17 cellular contexts compared by ENCODE assay signal in genomic region chr2:73972846-73973245, GRCh38. TPM values are rescaled to one million over a fixed set of nuclear protein-coding genes. Genes with fewer than 3 reads are reported as not detected.
DNase-seq lines count a peak whose midpoint lies in the region; ATAC-seq and TF ChIP-seq lines count a peak whose summit lies in the region.
"Had no signal": no experiment of that assay in that cellular context is flagged by ENCODE, and none has a peak within 500 bp of the region (broad histone marks: within the 10 kb centered on the region; RNA-seq: fewer than 3 reads in every experiment).

No MANE protein-coding gene starts in this region.

- peak overlapping the region; percentile 19 for H3K27ac Mint-ChIP-seq in activated CD8-positive, alpha-beta T cell treated with anti-CD3 and anti-CD28 coated beads, Interleukin-2, amount 10 ng/mL, durations not matched to agents 7 days and 5 days
- H3K27ac Mint-ChIP-seq in activated CD8-positive, alpha-beta T cell treated with anti-CD3 and anti-CD28 coated beads for 36 hours = no peak overlapping the region
- H3K27ac Mint-ChIP-seq in T-cell = peak overlapping the region; percentile 73 to 75
- H3K27ac Mint-ChIP-seq: effector memory CD8-positive, alpha-beta T cell had no signal

- POLR2A ChIA-PET in activated CD8-positive, alpha-beta T cell treated with anti-CD3 and anti-CD28 coated beads, Interleukin-2, amount 10 ng/mL, durations not matched to agents 7 days and 5 days (lab: Charles Lee) = interaction anchor here (3.5 kb wide), 1 partner anchor 14 kb away, joined by 27 read pairs; the partner anchor contains the start of gene TET3
- POLR2A ChIA-PET in activated CD8-positive, alpha-beta T cell treated with anti-CD3 and anti-CD28 coated beads for 36 hours (lab: Charles Lee) = no interaction called here
- POLR2A ChIA-PET in T-cell (lab: Charles Lee) = interaction anchor here in 1 of 2 donors (0.6 kb wide), 2 partner anchors 29 to 34 kb away, joined by 3 read pairs; no protein-coding TSS in a partner anchor

- DNase-seq in activated CD8-positive, alpha-beta T cell treated with anti-CD3 and anti-CD28 coated beads, Interleukin-2, amount 10 ng/mL, durations not matched to agents 7 days and 5 days = no peak
- DNase-seq in activated CD8-positive, alpha-beta T cell treated with anti-CD3 and anti-CD28 coated beads for 36 hours = no peak
- no peak for DNase-seq in T-cell
- DNase-seq in NCI-H510A treated with DMSO at 0.1 percent for 48 hours (lab: John Stamatoyannopoulos, UW) = no peak
- no peak for DNase-seq in ACHN
- DNase-seq: activated naive CD4-positive, alpha-beta T cell; brain microvascular endothelial cell; effector memory CD8-positive, alpha-beta T cell; foreskin melanocyte; Peyer's patch; psoas muscle; stimulated activated CD4-positive, alpha-beta T cell treated with anti-CD3 and anti-CD28 coated beads, Interleukin-15, amount 100 ng/mL, for 24 hours; T-helper 9 cell; testis had no signal

- intact Hi-C loops in activated CD8-positive, alpha-beta T cell treated with anti-CD3 and anti-CD28 coated beads for 36 hours (cut with micrococcal nuclease) = no loop called here

- TF ChIP-seq CTCF in activated CD8-positive, alpha-beta T cell treated with anti-CD3 and anti-CD28 coated beads for 36 hours (IDR thresholded peaks at IDR 0.05) = no peak

- CTCF ChIA-PET in activated CD8-positive, alpha-beta T cell treated with anti-CD3 and anti-CD28 coated beads, Interleukin-2, amount 10 ng/mL, durations not matched to agents 7 days and 5 days (lab: Charles Lee) = interaction anchor here (0.9 kb wide), 1 partner anchor 65 kb away, joined by 3 read pairs; no protein-coding TSS in a partner anchor
- CTCF ChIA-PET in activated CD8-positive, alpha-beta T cell treated with anti-CD3 and anti-CD28 coated beads for 36 hours (lab: Charles Lee) = interaction anchor here (1.0 kb wide), 1 partner anchor 15 kb away, joined by 4 read pairs; no protein-coding TSS in a partner anchor
- CTCF ChIA-PET in T-cell (lab: Charles Lee) = no interaction called here

- no peaks in the 10 kb centered on the region for H3K9me3 Mint-ChIP-seq in activated CD8-positive, alpha-beta T cell treated with anti-CD3 and anti-CD28 coated beads, Interleukin-2, amount 10 ng/mL, durations not matched to agents 7 days and 5 days (ENCODE audit: insufficient read depth)
- H3K9me3 Mint-ChIP-seq in activated CD8-positive, alpha-beta T cell treated with anti-CD3 and anti-CD28 coated beads for 36 hours = no peaks in the 10 kb centered on the region
- H3K9me3 Mint-ChIP-seq in T-cell = no peaks in the 10 kb centered on the region
- H3K9me3 Mint-ChIP-seq: effector memory CD8-positive, alpha-beta T cell had no signal

- no peaks in the 10 kb centered on the region for H3K36me3 ChIP-seq in KOPT-K1 (ENCODE audit: insufficient read depth, low read length)
- H3K36me3 ChIP-seq: brain microvascular endothelial cell, Peyer's patch had no signal

- peak overlapping the region; percentile 26 for H3K27ac ChIP-seq in KOPT-K1 (ENCODE audit: low read depth, low read length, poor library complexity, severe bottlenecking)
- H3K27ac ChIP-seq: brain microvascular endothelial cell, Peyer's patch, psoas muscle, testis had no signal

- no peaks in the 10 kb centered on the region for H3K9me3 ChIP-seq in KOPT-K1 (ENCODE audit: insufficient read depth, low read length, poor library complexity, severe bottlenecking)
- H3K9me3 ChIP-seq: Peyer's patch, psoas muscle, testis had no signal

- in situ Hi-C loops in ACHN (cut with HindIII; ENCODE audit: low pct_ligation_motif_present, low pct_unique_long_range_greater_than_20kb, low sequenced_read_pairs) = no loop called here

- H3K4me3 Mint-ChIP-seq in activated CD8-positive, alpha-beta T cell treated with anti-CD3 and anti-CD28 coated beads, Interleukin-2, amount 10 ng/mL, durations not matched to agents 7 days and 5 days = no peak overlapping the region
- H3K4me3 Mint-ChIP-seq in activated CD8-positive, alpha-beta T cell treated with anti-CD3 and anti-CD28 coated beads for 36 hours = no peak overlapping the region
- H3K4me3 Mint-ChIP-seq in T-cell = peak overlapping the region in 1 of 3 donors; percentile 16
- H3K4me3 Mint-ChIP-seq: effector memory CD8-positive, alpha-beta T cell had no signal

- H3K36me3 Mint-ChIP-seq in activated CD8-positive, alpha-beta T cell treated with anti-CD3 and anti-CD28 coated beads, Interleukin-2, amount 10 ng/mL, durations not matched to agents 7 days and 5 days (ENCODE audit: low read depth) = no peaks in the 10 kb centered on the region
- no peaks in the 10 kb centered on the region for H3K36me3 Mint-ChIP-seq in activated CD8-positive, alpha-beta T cell treated with anti-CD3 and anti-CD28 coated beads for 36 hours (ENCODE audit: low read depth)
- no peaks in the 10 kb centered on the region for H3K36me3 Mint-ChIP-seq in T-cell

- H3K27me3 Mint-ChIP-seq in activated CD8-positive, alpha-beta T cell treated with anti-CD3 and anti-CD28 coated beads, Interleukin-2, amount 10 ng/mL, durations not matched to agents 7 days and 5 days (ENCODE audit: low read depth) = no peaks in the 10 kb centered on the region
- H3K27me3 Mint-ChIP-seq in activated CD8-positive, alpha-beta T cell treated with anti-CD3 and anti-CD28 coated beads for 36 hours = no peaks in the 10 kb centered on the region
- no peaks in the 10 kb centered on the region for H3K27me3 Mint-ChIP-seq in T-cell
- H3K27me3 Mint-ChIP-seq: effector memory CD8-positive, alpha-beta T cell had no signal

- ATAC-seq in activated CD8-positive, alpha-beta T cell treated with anti-CD3 and anti-CD28 coated beads, Interleukin-2, amount 10 ng/mL, durations not matched to agents 7 days and 5 days = no peak
- ATAC-seq in activated CD8-positive, alpha-beta T cell treated with anti-CD3 and anti-CD28 coated beads for 36 hours = no peak
- ATAC-seq in T-cell (replicated peaks in 1 of 4) (no peak), HG03520 (IDR thresholded peaks at IDR 0.05; ENCODE audit: unreplicated experiment) (no peak), SK-N-SH treated with all-trans-retinoic acid at 6 μM for 48 hours (no peak)
- ATAC-seq: effector memory CD8-positive, alpha-beta T cell; psoas muscle had no signal

- peaks cover 69% of the 10 kb centered on the region for H3K4me1 Mint-ChIP-seq in activated CD8-positive, alpha-beta T cell treated with anti-CD3 and anti-CD28 coated beads, Interleukin-2, amount 10 ng/mL, durations not matched to agents 7 days and 5 days (ENCODE audit: low read depth)
- H3K4me1 Mint-ChIP-seq in activated CD8-positive, alpha-beta T cell treated with anti-CD3 and anti-CD28 coated beads for 36 hours (ENCODE audit: low read depth) = peaks cover 75% of the 10 kb centered on the region
- peaks cover 73 to 91% (median 78%) of the 10 kb centered on the region in 3 donors for H3K4me1 Mint-ChIP-seq in T-cell

TF ChIP-seq in SK-N-SH treated with all-trans-retinoic acid at 6 μM for 48 hours, 23 proteins besides CTCF, POLR2A, EP300 and RAD21:
- TF ChIP-seq PPARA (CRISPR knock-in tag; IDR thresholded peaks at IDR 0.05; ENCODE audit: borderline replicate concordance) (no peak), CSDC2 (CRISPR knock-in tag; IDR thresholded peaks at IDR 0.05) (no peak), ZFP30 (CRISPR knock-in tag; IDR thresholded peaks at IDR 0.05) (no peak), ZNF565 (CRISPR knock-in tag; conservative IDR thresholded peaks at IDR 0.05; ENCODE audit: low read depth) (no peak)
TF ChIP-seq in SK-N-SH treated with all-trans-retinoic acid at 6 μM for 48 hours: peak in this region for 0.

RNA-seq across cellular contexts. Expression of gene TET3, which starts 11.9 kb away (rescaled TPM):
- total RNA-seq in activated CD8-positive, alpha-beta T cell treated with anti-CD3 and anti-CD28 coated beads, Interleukin-2, amount 10 ng/mL, durations not matched to agents 7 days and 5 days = 10 to 100 TPM; 20.4 to 20.9 TPM
- total RNA-seq in activated CD8-positive, alpha-beta T cell treated with anti-CD3 and anti-CD28 coated beads for 36 hours = 10 to 100 TPM; 15.5 to 16.4 TPM
- total RNA-seq in T-cell = 10 to 100 TPM; 22.5 to 32.2 (median 26.8) TPM

RNA-seq across cellular contexts. Expression of gene DGUOK, which starts 46.2 kb away (rescaled TPM):
- total RNA-seq in activated CD8-positive, alpha-beta T cell treated with anti-CD3 and anti-CD28 coated beads, Interleukin-2, amount 10 ng/mL, durations not matched to agents 7 days and 5 days = 10 to 100 TPM; 71.5 to 72.1 TPM
- 100 to 1,000 TPM in 1 of 2 experiments, 10 to 100 TPM in 1; 96.4 to 103 TPM for total RNA-seq in activated CD8-positive, alpha-beta T cell treated with anti-CD3 and anti-CD28 coated beads for 36 hours
- 10 to 100 TPM; 44.0 to 70.2 (median 62.5) TPM for total RNA-seq in T-cell

Comparison
In these comparisons a context has a peak if more than half of its experiments do, and no peak if none do; other contexts are left out.
1. CTCF ChIA-PET loops: an anchor here in activated CD8-positive, alpha-beta T cell treated with anti-CD3 and anti-CD28 coated beads, Interleukin-2, amount 10 ng/mL, durations not matched to agents 7 days and 5 days (0.9 kb wide) and activated CD8-positive, alpha-beta T cell treated with anti-CD3 and anti-CD28 coated beads for 36 hours (1.0 kb wide); none called in T-cell.